Comparison of ENCODE assay signal across 13 cellular contexts in the genomic region with DNA sequence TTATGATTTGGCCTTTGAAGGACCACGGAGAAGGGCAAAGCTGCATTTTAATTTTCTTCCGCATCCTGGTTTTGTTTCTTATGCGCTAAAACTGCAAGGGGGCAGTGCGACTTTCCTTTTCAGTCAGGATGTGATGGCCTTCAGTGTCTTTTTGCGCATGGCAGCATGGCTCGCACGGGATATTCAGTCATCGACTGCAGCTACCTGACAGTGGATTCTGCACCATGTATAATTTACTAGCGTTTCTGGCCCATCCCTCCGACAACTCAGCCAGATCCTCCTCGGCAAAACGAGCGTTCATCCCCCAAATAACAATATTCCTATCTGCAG. TPM values are rescaled to one million over a fixed set of nuclear protein-coding genes. Genes with fewer than 3 reads are reported as not detected.
DNase-seq lines count a peak whose midpoint lies in the region; ATAC-seq and TF ChIP-seq lines count a peak whose summit lies in the region.
"Had no signal": no experiment of that assay in that cellular context is flagged by ENCODE, and none has a peak within 500 bp of the region (broad histone marks: within the 10 kb centered on the region; RNA-seq: fewer than 3 reads in every experiment).

No MANE protein-coding gene starts in this region.

- peak; percentile 49 for ATAC-seq in HG03432 (IDR thresholded peaks at IDR 0.05; ENCODE audit: unreplicated experiment)
- no peak for ATAC-seq in GM18511 (IDR thresholded peaks at IDR 0.05; ENCODE audit: unreplicated experiment)
- ATAC-seq in naive thymus-derived CD8-positive, alpha-beta T cell: no peak
- no peak for ATAC-seq in HG03175 (IDR thresholded peaks at IDR 0.05; ENCODE audit: unreplicated experiment)

- H3K9me3 Mint-ChIP-seq in nephron: no peaks in the 10 kb centered on the region
- peaks cover 0 to 7% (median 0%) of the 10 kb centered on the region in 9 donors for H3K9me3 Mint-ChIP-seq in naive thymus-derived CD8-positive, alpha-beta T cell
- no peaks in the 10 kb centered on the region for H3K9me3 Mint-ChIP-seq in activated naive CD4-positive, alpha-beta T cell treated with anti-CD3 and anti-CD28 coated beads, Interleukin-2, amount 10 ng/mL, durations not matched to agents 7 days and 5 days

- no peak for DNase-seq in GM06990 (ENCODE audit: extremely low read depth, insufficient read length)
- no peak for DNase-seq in naive thymus-derived CD8-positive, alpha-beta T cell
- DNase-seq in activated naive CD4-positive, alpha-beta T cell treated with anti-CD3 and anti-CD28 coated beads, Interleukin-2, amount 10 ng/mL, durations not matched to agents 7 days and 5 days: no peak
- DNase-seq: AML-193, amniotic stem cell, NCI-H1092 had no signal

- CTCF ChIA-PET in activated naive CD4-positive, alpha-beta T cell treated with anti-CD3 and anti-CD28 coated beads, Interleukin-2, amount 10 ng/mL, durations not matched to agents 7 days and 5 days (lab: Charles Lee): no interaction called here

- H3K36me3 ChIP-seq in GM06990 (ENCODE audit: control insufficient read depth, insufficient read depth, low read length) (no peaks in the 10 kb centered on the region), duodenal mucosa (ENCODE audit: control insufficient read depth in 1 of 2, insufficient read depth in 2 of 2, low read length in 2 of 2) (no peaks in the 10 kb centered on the region)

- no peak overlapping the region for H3K9ac ChIP-seq in duodenal mucosa (ENCODE audit: low read depth in 1 of 2, low read length in 2 of 2)

- no peak for TF ChIP-seq CTCF in GM06990 (IDR thresholded peaks at IDR 0.05; ENCODE audit: insufficient read depth, low read length, poor library complexity, severe bottlenecking)
- TF ChIP-seq CTCF in nephron (IDR thresholded peaks at IDR 0.05; ENCODE audit: unreplicated experiment in 3 of 3): no peak

- H3K36me3 Mint-ChIP-seq in nephron (ENCODE audit: low read depth): no peaks in the 10 kb centered on the region
- peaks cover 0 to 2% (median 0%) of the 10 kb centered on the region in 3 donors for H3K36me3 Mint-ChIP-seq in naive thymus-derived CD8-positive, alpha-beta T cell
- H3K36me3 Mint-ChIP-seq in activated naive CD4-positive, alpha-beta T cell treated with anti-CD3 and anti-CD28 coated beads, Interleukin-2, amount 10 ng/mL, durations not matched to agents 7 days and 5 days: no peaks in the 10 kb centered on the region

- no peaks in the 10 kb centered on the region for H3K27me3 ChIP-seq in GM06990 (replicated peaks; ENCODE audit: control insufficient read depth, insufficient read depth, low read length)
- H3K27me3 ChIP-seq in duodenal mucosa (ENCODE audit: control insufficient read depth in 1 of 2, insufficient read depth in 2 of 2, low read length in 2 of 2): peaks cover 15 to 29% of the 10 kb centered on the region in 2 donors

- H3K4me3 ChIP-seq in GM06990 (replicated peaks; ENCODE audit: low read depth, low read length) (peak overlapping the region; percentile 58), duodenal mucosa (ENCODE audit: low read depth in 1 of 2, low read length in 2 of 2) (peak overlapping the region; percentile 53 to 55)

- H3K27me3 Mint-ChIP-seq in nephron (ENCODE audit: low read depth): peaks cover 87% of the 10 kb centered on the region
- peaks cover 45 to 79% (median 55%) of the 10 kb centered on the region in 5 donors for H3K27me3 Mint-ChIP-seq in naive thymus-derived CD8-positive, alpha-beta T cell
- peaks cover 53% of the 10 kb centered on the region for H3K27me3 Mint-ChIP-seq in activated naive CD4-positive, alpha-beta T cell treated with anti-CD3 and anti-CD28 coated beads, Interleukin-2, amount 10 ng/mL, durations not matched to agents 7 days and 5 days

- peak overlapping the region; percentile 88 to 90 (median 88) for H3K4me3 Mint-ChIP-seq in nephron
- peak overlapping the region in 1 of 10 donors; percentile 52 for H3K4me3 Mint-ChIP-seq in naive thymus-derived CD8-positive, alpha-beta T cell
- H3K4me3 Mint-ChIP-seq in activated naive CD4-positive, alpha-beta T cell treated with anti-CD3 and anti-CD28 coated beads, Interleukin-2, amount 10 ng/mL, durations not matched to agents 7 days and 5 days: no peak overlapping the region

- POLR2A ChIA-PET in naive thymus-derived CD8-positive, alpha-beta T cell (lab: Charles Lee): no interaction called here

- H3K9me3 ChIP-seq in duodenal mucosa (ENCODE audit: control insufficient read depth in 1 of 2, low read length in 2 of 2): no peaks in the 10 kb centered on the region

- H3K4me1 Mint-ChIP-seq in nephron: peaks cover 31% of the 10 kb centered on the region
- H3K4me1 Mint-ChIP-seq in naive thymus-derived CD8-positive, alpha-beta T cell: peaks cover 0 to 15% (median 2%) of the 10 kb centered on the region in 4 donors
- H3K4me1 Mint-ChIP-seq in activated naive CD4-positive, alpha-beta T cell treated with anti-CD3 and anti-CD28 coated beads, Interleukin-2, amount 10 ng/mL, durations not matched to agents 7 days and 5 days: no peaks in the 10 kb centered on the region

- H3K27ac ChIP-seq in duodenal mucosa (ENCODE audit: low read depth, low read length): no peak overlapping the region
- H3K27ac ChIP-seq: RWPE1 had no signal

- H3K27ac Mint-ChIP-seq in nephron: peak overlapping the region; percentile 6 to 67 (median 32)
- H3K27ac Mint-ChIP-seq in naive thymus-derived CD8-positive, alpha-beta T cell: no peak overlapping the region
- H3K27ac Mint-ChIP-seq in activated naive CD4-positive, alpha-beta T cell treated with anti-CD3 and anti-CD28 coated beads, Interleukin-2, amount 10 ng/mL, durations not matched to agents 7 days and 5 days: no peak overlapping the region

- no peaks in the 10 kb centered on the region for H3K4me1 ChIP-seq in duodenal mucosa (ENCODE audit: control insufficient read depth in 1 of 2, insufficient read depth in 2 of 2, low read length in 2 of 2)

RNA-seq across cellular contexts. Expression of a gene that starts 2.2 kb away (rescaled TPM):
- not detected for total RNA-seq in naive thymus-derived CD8-positive, alpha-beta T cell
- not detected for polyA plus RNA-seq in naive thymus-derived CD8-positive, alpha-beta T cell
- total RNA-seq: NCI-H460 had no signal

Comparison
In these comparisons a context has a peak if more than half of its experiments do, and no peak if none do; other contexts are left out.
1. H3K27ac Mint-ChIP-seq: peak in nephron (3 of 3); none in naive thymus-derived CD8-positive, alpha-beta T cell (0 of 10) and activated naive CD4-positive, alpha-beta T cell treated with anti-CD3 and anti-CD28 coated beads, Interleukin-2, amount 10 ng/mL, durations not matched to agents 7 days and 5 days (single experiment).